ENCODE assay signal across 25 cellular contexts in the genomic region with DNA sequence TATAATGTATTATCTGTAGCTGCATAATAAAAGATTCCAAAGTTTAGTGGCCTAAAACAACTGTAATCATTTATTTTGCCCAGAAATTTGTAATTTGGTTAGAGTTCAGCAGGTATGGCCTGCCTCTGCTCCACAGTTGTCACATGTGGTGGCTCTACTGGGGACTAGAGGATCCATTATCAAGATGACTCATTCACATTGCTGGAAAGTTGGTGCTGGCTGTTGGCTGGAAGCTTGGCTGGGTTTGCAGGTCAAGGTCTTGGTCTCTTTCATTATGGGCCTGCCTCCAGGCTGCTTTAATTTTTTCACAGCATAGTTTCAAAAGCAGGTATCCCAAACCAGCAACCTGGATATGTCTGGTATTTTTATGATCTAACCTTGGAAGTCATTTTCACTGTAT. TPM values are rescaled to one million over a fixed set of nuclear protein-coding genes. Genes with fewer than 3 reads are reported as not detected.
"Had no signal": no experiment of that assay in that cellular context is flagged by ENCODE, and none has a peak within 500 bp of the region (broad histone marks: within the 10 kb centered on the region; RNA-seq: fewer than 3 reads in every experiment).

No MANE protein-coding gene starts in this region.

- H3K27me3 ChIP-seq: ascending aorta, body of pancreas, SJCRH30 had no signal

- H3K27me3 Mint-ChIP-seq: activated naive CD4-positive, alpha-beta T cell treated with anti-CD3 and anti-CD28 coated beads, Interleukin-2, amount 50 U/mL, for 24 hours had no signal

- H3K9me3 ChIP-seq: ascending aorta, body of pancreas, SJCRH30 had no signal

- H3K27ac Mint-ChIP-seq: activated CD8-positive, alpha-beta T cell treated with anti-CD3 and anti-CD28 coated beads, Interleukin-2, amount 10 ng/mL, durations not matched to agents 7 days and 5 days; activated naive CD4-positive, alpha-beta T cell treated with anti-CD3 and anti-CD28 coated beads, Interleukin-2, amount 50 U/mL, for 24 hours; T-helper 1 cell treated with Interleukin-12 subunit alpha and Interleukin-12 subunit beta and Interleukin-4 antibody, amounts not matched to agents 30 μg/mL and 1 μg/mL, for 36 hours; WTC11 had no signal

- H3K27ac ChIP-seq: ascending aorta, body of pancreas, SJCRH30 had no signal

- DNase-seq: activated CD4-positive, alpha-beta T cell treated with anti-CD3 and anti-CD28 coated beads for 48 hours; activated CD4-positive, alpha-beta T cell treated with anti-CD3 and anti-CD28 coated beads, Interleukin-2, amount 50 U/mL, for 4 hours; activated CD4-positive, CD25-positive, alpha-beta regulatory T cell treated with anti-CD3 and anti-CD28 coated beads, Interleukin-2, amount 50 U/mL, for 72 hours; activated CD8-positive, alpha-beta memory T cell treated with anti-CD3 and anti-CD28 coated beads, Interleukin-2, amount 50 U/mL, for 48 hours; activated CD8-positive, alpha-beta T cell treated with anti-CD3 and anti-CD28 coated beads, Interleukin-2, amount 10 ng/mL, durations not matched to agents 7 days and 5 days; activated naive CD4-positive, alpha-beta T cell; activated T-cell treated with anti-CD3 and anti-CD28 coated beads, Interleukin-2, amount 50 U/mL, for 1 hour; amniotic stem cell; body of pancreas; MM.1S; NCI-H1105; NCI-H1436; NCI-H1694 treated with DMSO at 0.1 percent for 48 hours; NCI-H2081; NCI-H510A treated with DMSO at 0.1 percent for 48 hours; PC-3; SJCRH30; SW 1271 had no signal

- H3K4me3 Mint-ChIP-seq: activated CD8-positive, alpha-beta T cell treated with anti-CD3 and anti-CD28 coated beads, Interleukin-2, amount 10 ng/mL, durations not matched to agents 7 days and 5 days; activated naive CD4-positive, alpha-beta T cell treated with anti-CD3 and anti-CD28 coated beads, Interleukin-2, amount 50 U/mL, for 24 hours; T-helper 1 cell treated with Interleukin-12 subunit alpha and Interleukin-12 subunit beta and Interleukin-4 antibody, amounts not matched to agents 30 μg/mL and 1 μg/mL, for 36 hours; WTC11 had no signal

- H3K9me3 Mint-ChIP-seq: T-helper 1 cell treated with Interleukin-12 subunit alpha and Interleukin-12 subunit beta and Interleukin-4 antibody, amounts not matched to agents 30 μg/mL and 1 μg/mL, for 36 hours; WTC11 had no signal

- ATAC-seq: activated CD8-positive, alpha-beta T cell treated with anti-CD3 and anti-CD28 coated beads, Interleukin-2, amount 10 ng/mL, durations not matched to agents 7 days and 5 days; body of pancreas; PC-3; SK-N-SH treated with all-trans-retinoic acid at 6 μM for 48 hours; WTC11 had no signal

- H3K36me3 ChIP-seq: ascending aorta, SJCRH30 had no signal

- H3K36me3 Mint-ChIP-seq: activated naive CD4-positive, alpha-beta T cell treated with anti-CD3 and anti-CD28 coated beads, Interleukin-2, amount 50 U/mL, for 24 hours; WTC11 had no signal

- H3K4me3 ChIP-seq: ascending aorta, body of pancreas, SJCRH30 had no signal

- H3K4me1 Mint-ChIP-seq: activated naive CD4-positive, alpha-beta T cell treated with anti-CD3 and anti-CD28 coated beads, Interleukin-2, amount 50 U/mL, for 24 hours had no signal

- H3K4me1 ChIP-seq: ascending aorta, body of pancreas, SJCRH30 had no signal

- FAIRE-seq: bronchial epithelial cell, RCC 7860 had no signal

RNA-seq across cellular contexts. Expression of gene TRDN, which starts 17.6 kb away (rescaled TPM):
- total RNA-seq: activated CD8-positive, alpha-beta T cell treated with anti-CD3 and anti-CD28 coated beads, Interleukin-2, amount 10 ng/mL, durations not matched to agents 7 days and 5 days; ascending aorta; body of pancreas; bronchial epithelial cell; PC-3 had no signal
